Comparison of ENCODE assay signal across 13 cellular contexts in the genomic region with DNA sequence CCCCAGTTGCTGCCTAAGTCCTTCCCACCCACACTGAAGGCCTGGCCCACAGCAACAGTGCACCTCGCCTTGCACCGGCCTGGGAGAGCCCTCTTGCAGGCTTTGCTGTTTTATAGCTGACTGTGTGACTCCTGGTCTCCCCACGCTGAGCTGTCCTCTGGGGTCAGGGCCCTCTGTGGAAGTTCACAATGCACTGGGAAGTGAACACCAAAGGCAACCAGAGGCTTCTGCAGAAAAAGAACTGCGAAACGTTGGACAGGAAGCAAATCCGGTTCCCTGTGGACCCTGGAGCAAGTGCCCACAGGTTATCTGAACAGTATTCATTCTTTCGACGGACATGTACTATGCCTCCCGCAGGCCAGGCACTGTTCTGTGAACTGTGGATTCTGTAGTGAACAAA. TPM values are rescaled to one million over a fixed set of nuclear protein-coding genes. Genes with fewer than 3 reads are reported as not detected.
DNase-seq lines count a peak whose midpoint lies in the region; ATAC-seq and TF ChIP-seq lines count a peak whose summit lies in the region.
"Had no signal": no experiment of that assay in that cellular context is flagged by ENCODE, and none has a peak within 500 bp of the region (broad histone marks: within the 10 kb centered on the region; RNA-seq: fewer than 3 reads in every experiment).

No MANE protein-coding gene starts in this region.

- H3K4me2 ChIP-seq in GM23338 (no peak overlapping the region; the same call in 1 of the 2 replicates), neural cell (ENCODE audit: low read length) (no peak overlapping the region)

- H3K27me3 ChIP-seq in CD4-positive, alpha-beta T cell (ENCODE audit: control insufficient read depth, insufficient read depth, low read length) = peaks cover 45% of the 10 kb centered on the region
- H3K27me3 ChIP-seq in GM23338 (ENCODE audit: insufficient read depth) (peaks cover 40% of the 10 kb centered on the region), neural cell (ENCODE audit: insufficient read depth, low read depth, low read length) (no peaks in the 10 kb centered on the region)
- H3K27me3 ChIP-seq: gastrocnemius medialis, ovary, testis had no signal

- no peaks in the 10 kb centered on the region for H3K36me3 ChIP-seq in GM23338 (ENCODE audit: insufficient read depth)
- no peaks in the 10 kb centered on the region for H3K36me3 ChIP-seq in neural cell (ENCODE audit: insufficient read depth, low read length)
- H3K36me3 ChIP-seq: gastrocnemius medialis, ovary, right lobe of liver, WERI-Rb-1 had no signal

- H3F3A ChIP-seq in GM23338 (replicated peaks; ENCODE audit: low read depth) = no peaks in the 10 kb centered on the region
- no peaks in the 10 kb centered on the region for H3F3A ChIP-seq in neural cell (ENCODE audit: insufficient read depth, low read length, poor library complexity, severe bottlenecking)

- no peaks in the 10 kb centered on the region for H3K9me3 Mint-ChIP-seq in CD4-positive, alpha-beta T cell
- H3K9me3 Mint-ChIP-seq in GM23338 = no peaks in the 10 kb centered on the region
- H3K9me3 Mint-ChIP-seq in central memory CD8-positive, alpha-beta T cell = no peaks in the 10 kb centered on the region
- H3K9me3 Mint-ChIP-seq: activated CD4-positive, alpha-beta memory T cell treated with anti-CD3 and anti-CD28 coated beads, Interleukin-2, amount 10 ng/mL, durations not matched to agents 7 days and 5 days had no signal

- no peak overlapping the region for H3K27ac Mint-ChIP-seq in CD4-positive, alpha-beta T cell
- no peak overlapping the region for H3K27ac Mint-ChIP-seq in GM23338
- H3K27ac Mint-ChIP-seq in central memory CD8-positive, alpha-beta T cell (ENCODE audit: low read depth) = no peak overlapping the region
- H3K27ac Mint-ChIP-seq: activated CD4-positive, alpha-beta memory T cell treated with anti-CD3 and anti-CD28 coated beads, Interleukin-2, amount 10 ng/mL, durations not matched to agents 7 days and 5 days had no signal

- no peaks in the 10 kb centered on the region for H3K9me2 ChIP-seq in GM23338 (ENCODE audit: insufficient read depth)
- no peaks in the 10 kb centered on the region for H3K9me2 ChIP-seq in neural cell (ENCODE audit: insufficient read depth, low read length)

- TF ChIP-seq EP300 in neural cell (conservative IDR thresholded peaks at IDR 0.05; ENCODE audit: poor library complexity, severe bottlenecking) = no peak

- H3K4me1 ChIP-seq in GM23338 (ENCODE audit: insufficient read depth) = peaks cover 12% of the 10 kb centered on the region

- peak overlapping the region; percentile 84 for H3K4me3 Mint-ChIP-seq in CD4-positive, alpha-beta T cell
- H3K4me3 Mint-ChIP-seq in GM23338 = peak overlapping the region; percentile 94; the same call in 1 of the 3 replicates
- peak overlapping the region; percentile 76 for H3K4me3 Mint-ChIP-seq in central memory CD8-positive, alpha-beta T cell

- POLR2A ChIA-PET in CD4-positive, alpha-beta T cell (lab: Charles Lee) = no interaction called here

- intact Hi-C loops in CD4-positive, alpha-beta T cell (cut with DNase I, micrococcal nuclease) = loop anchor here in 1 of 2 experiments (10.0 kb wide), 1 partner anchor 1100 kb away; no protein-coding TSS in a partner anchor

- no peaks in the 10 kb centered on the region for H3K79me2 ChIP-seq in GM23338 (replicated peaks; ENCODE audit: insufficient read depth)
- H3K79me2 ChIP-seq in neural cell (replicated peaks; ENCODE audit: insufficient read depth, low read length) = peaks cover 42% of the 10 kb centered on the region

- no peak for TF ChIP-seq RAD21 in neural cell (conservative IDR thresholded peaks at IDR 0.05)

- no peak for ATAC-seq in CD4-positive, alpha-beta T cell (ENCODE audit: poor library complexity)
- no peak for ATAC-seq in GM23338
- ATAC-seq in central memory CD8-positive, alpha-beta T cell (replicated peaks; ENCODE audit: extremely low read depth, poor library complexity, severe bottlenecking) = no peak

- peak overlapping the region; percentile 30 for H3K9ac ChIP-seq in neural cell (ENCODE audit: low read length)

- no peaks in the 10 kb centered on the region for H3K36me3 Mint-ChIP-seq in CD4-positive, alpha-beta T cell (ENCODE audit: low read depth)
- H3K36me3 Mint-ChIP-seq in GM23338 (ENCODE audit: low read depth) = no peaks in the 10 kb centered on the region; the same call in 2 of the 3 replicates
- no peaks in the 10 kb centered on the region for H3K36me3 Mint-ChIP-seq in central memory CD8-positive, alpha-beta T cell (ENCODE audit: insufficient read depth)

- H4K20me1 ChIP-seq in GM23338 (replicated peaks; ENCODE audit: insufficient read depth) (no peaks in the 10 kb centered on the region), neural cell (ENCODE audit: insufficient read depth) (no peaks in the 10 kb centered on the region)

- no peak for TF ChIP-seq CTCF in CD4-positive, alpha-beta T cell (IDR thresholded peaks at IDR 0.05)
- TF ChIP-seq CTCF in GM23338 (conservative IDR thresholded peaks at IDR 0.05; ENCODE audit: low read depth in 2 of 2) (no peak), neural cell (IDR thresholded peaks at IDR 0.05; ENCODE audit: poor library complexity, severe bottlenecking) (no peak)

- no peaks in the 10 kb centered on the region for H3K9me3 ChIP-seq in CD4-positive, alpha-beta T cell (ENCODE audit: control insufficient read depth, low read length)
- no peaks in the 10 kb centered on the region for H3K9me3 ChIP-seq in neural cell (ENCODE audit: low read length)
- H3K9me3 ChIP-seq: gastrocnemius medialis, ovary, right lobe of liver, testis had no signal

- H3K27ac ChIP-seq in CD4-positive, alpha-beta T cell (ENCODE audit: low read depth, low read length) = no peak overlapping the region
- H3K27ac ChIP-seq in GM23338 (ENCODE audit: low read depth) = no peak overlapping the region
- no peak overlapping the region for H3K27ac ChIP-seq in neural cell (ENCODE audit: low read length)
- H3K27ac ChIP-seq: ovary, right lobe of liver, testis, WERI-Rb-1 had no signal

- H3K4me3 ChIP-seq in GM23338 (no peak overlapping the region), neural cell (ENCODE audit: low read length) (peak overlapping the region; percentile 98)

- H3K27me3 Mint-ChIP-seq in CD4-positive, alpha-beta T cell = peaks cover 72% of the 10 kb centered on the region
- H3K27me3 Mint-ChIP-seq in GM23338 (ENCODE audit: insufficient read depth, low read depth, poor library complexity) = peaks cover 43% of the 10 kb centered on the region
- peaks cover 67% of the 10 kb centered on the region for H3K27me3 Mint-ChIP-seq in central memory CD8-positive, alpha-beta T cell

- peak overlapping the region; percentile 82; the same call in 1 of the 2 replicates for H2AFZ ChIP-seq in GM23338
- no peak overlapping the region for H2AFZ ChIP-seq in neural cell (ENCODE audit: low read depth, low read length)

- H3K4me1 Mint-ChIP-seq in CD4-positive, alpha-beta T cell (ENCODE audit: low read depth) = peaks cover 9% of the 10 kb centered on the region
- H3K4me1 Mint-ChIP-seq in GM23338 = peaks cover 23% of the 10 kb centered on the region
- peaks cover 11% of the 10 kb centered on the region for H3K4me1 Mint-ChIP-seq in central memory CD8-positive, alpha-beta T cell

- CTCF ChIA-PET in CD4-positive, alpha-beta T cell (lab: Charles Lee) = no interaction called here

- no peak for DNase-seq in CD4-positive, alpha-beta T cell
- DNase-seq in GM23338 (ENCODE audit: low spot score) (no peak), mucosa of gallbladder (ENCODE audit: low spot score) (no peak), middle frontal gyrus (ENCODE audit: extremely low spot score, low spot score) (no peak), Kasumi-1 (lab: John Stamatoyannopoulos, UW) (no peak)
- no peak for DNase-seq in central memory CD8-positive, alpha-beta T cell (ENCODE audit: low spot score in 2 of 2)

TF ChIP-seq in GM23338, 12 proteins besides CTCF, POLR2A, EP300 and RAD21 (continues in another document):
- TF ChIP-seq NANOG (IDR thresholded peaks at IDR 0.05; ENCODE audit: borderline replicate concordance) = no peak

TF ChIP-seq in neural cell, 6 proteins besides CTCF, POLR2A, EP300 and RAD21:
- no peak for TF ChIP-seq EZH2 (IDR thresholded peaks at IDR 0.05; ENCODE audit: borderline replicate concordance, insufficient read depth, low read length, poor library complexity, severe bottlenecking)
- TF ChIP-seq TAF1 (IDR thresholded peaks at IDR 0.05; ENCODE audit: low read depth) = no peak
- TF ChIP-seq SMC3 (conservative IDR thresholded peaks at IDR 0.05; ENCODE audit: poor library complexity) = no peak
- no peak for TF ChIP-seq MXI1 (conservative IDR thresholded peaks at IDR 0.05; ENCODE audit: poor library complexity, severe bottlenecking)
- TF ChIP-seq, protein P1, sequence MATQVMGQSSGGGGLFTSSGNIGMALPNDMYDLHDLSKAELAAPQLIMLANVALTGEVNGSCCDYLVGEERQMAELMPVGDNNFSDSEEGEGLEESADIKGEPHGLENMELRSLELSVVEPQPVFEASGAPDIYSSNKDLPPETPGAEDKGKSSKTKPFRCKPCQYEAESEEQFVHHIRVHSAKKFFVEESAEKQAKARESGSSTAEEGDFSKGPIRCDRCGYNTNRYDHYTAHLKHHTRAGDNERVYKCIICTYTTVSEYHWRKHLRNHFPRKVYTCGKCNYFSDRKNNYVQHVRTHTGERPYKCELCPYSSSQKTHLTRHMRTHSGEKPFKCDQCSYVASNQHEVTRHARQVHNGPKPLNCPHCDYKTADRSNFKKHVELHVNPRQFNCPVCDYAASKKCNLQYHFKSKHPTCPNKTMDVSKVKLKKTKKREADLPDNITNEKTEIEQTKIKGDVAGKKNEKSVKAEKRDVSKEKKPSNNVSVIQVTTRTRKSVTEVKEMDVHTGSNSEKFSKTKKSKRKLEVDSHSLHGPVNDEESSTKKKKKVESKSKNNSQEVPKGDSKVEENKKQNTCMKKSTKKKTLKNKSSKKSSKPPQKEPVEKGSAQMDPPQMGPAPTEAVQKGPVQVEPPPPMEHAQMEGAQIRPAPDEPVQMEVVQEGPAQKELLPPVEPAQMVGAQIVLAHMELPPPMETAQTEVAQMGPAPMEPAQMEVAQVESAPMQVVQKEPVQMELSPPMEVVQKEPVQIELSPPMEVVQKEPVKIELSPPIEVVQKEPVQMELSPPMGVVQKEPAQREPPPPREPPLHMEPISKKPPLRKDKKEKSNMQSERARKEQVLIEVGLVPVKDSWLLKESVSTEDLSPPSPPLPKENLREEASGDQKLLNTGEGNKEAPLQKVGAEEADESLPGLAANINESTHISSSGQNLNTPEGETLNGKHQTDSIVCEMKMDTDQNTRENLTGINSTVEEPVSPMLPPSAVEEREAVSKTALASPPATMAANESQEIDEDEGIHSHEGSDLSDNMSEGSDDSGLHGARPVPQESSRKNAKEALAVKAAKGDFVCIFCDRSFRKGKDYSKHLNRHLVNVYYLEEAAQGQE (IDR thresholded peaks at IDR 0.05; ENCODE audit: borderline replicate concordance) = no peak
- no peak for TF ChIP-seq POLR2AphosphoS5 (IDR thresholded peaks at IDR 0.05)

RNA-seq across cellular contexts. Expression of gene EPHB1, which starts 0.7 kb away (rescaled TPM):
- total RNA-seq in CD4-positive, alpha-beta T cell = under 1 TPM; 0.08 to 0.49 TPM
- total RNA-seq in GM23338 (2014; rRNA removed; shearing (Covaris generic)) = 5.2 and 5.6 TPM in 2 replicates
- polyA plus RNA-seq in GM23338 (2016; fragmentation: Nextera tagmentation; extraction: Ambion mirVana) (2.7 and 3.1 TPM in 2 replicates), neural cell (18.7 and 19.1 TPM in 2 replicates)
- polyA minus RNA-seq in neural cell = 33.8 and 46.3 TPM in 2 replicates
- 2.0 TPM for total RNA-seq in mucosa of gallbladder
